In the genomic region with DNA sequence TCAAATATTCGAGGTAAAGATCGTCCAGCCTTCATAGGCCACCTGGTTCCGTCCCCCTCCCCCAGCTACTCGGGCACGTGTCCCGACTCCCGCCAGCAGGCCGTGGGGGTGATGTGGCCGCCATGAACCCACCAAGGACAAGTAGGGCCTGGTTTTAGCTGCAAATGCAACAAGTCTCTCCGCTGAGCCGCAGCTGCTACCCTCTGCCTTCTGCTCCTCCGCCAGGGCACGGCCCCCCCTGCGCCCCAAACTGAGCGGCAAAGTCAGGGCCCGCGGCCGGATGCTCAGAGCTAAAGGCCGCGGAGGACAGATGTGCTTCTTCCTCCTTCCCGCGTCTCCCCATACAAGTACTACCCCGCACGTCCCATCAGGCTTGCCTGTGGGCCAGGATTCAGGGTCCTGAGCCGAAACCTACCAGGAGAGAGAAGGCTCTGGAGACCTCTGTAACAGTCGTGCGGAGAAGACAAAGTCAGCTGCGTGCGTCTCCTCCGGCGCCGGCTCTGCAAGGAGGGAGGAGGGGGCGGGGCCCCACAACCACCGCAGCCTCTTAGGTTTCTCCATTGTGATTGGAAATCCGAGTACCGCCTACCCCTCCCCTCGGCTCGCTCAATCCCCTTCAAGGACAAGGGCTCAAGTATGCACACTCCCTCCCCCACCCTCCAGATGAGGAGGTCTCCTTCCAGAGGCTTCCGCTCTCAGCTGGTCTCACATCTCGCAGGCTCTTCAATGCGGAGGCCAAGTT, we compare ENCODE assay signal across 8 cellular contexts. TPM values are rescaled to one million over a fixed set of nuclear protein-coding genes. Genes with fewer than 3 reads are reported as not detected.
DNase-seq lines count a peak whose midpoint lies in the region; ATAC-seq, FAIRE-seq and TF ChIP-seq lines count a peak whose summit lies in the region.

A gene (minus strand): TSS at position 507 of the 742 bp plus-strand sequence. CDS start 3,171 bp downstream, outside the sequence.

- peak; percentile 94 for ATAC-seq in GM21447 (IDR thresholded peaks at IDR 0.05; ENCODE audit: unreplicated experiment)

- no peak for TF ChIP-seq CTCF in D721Med (IDR thresholded peaks at IDR 0.05; ENCODE audit: insufficient read depth, missing control alignments)

- H3K9ac ChIP-seq in HUES64 (ENCODE audit: low read depth, low read length) (peak within 1 kb of the TSS; percentile 99), mucosa of stomach (ENCODE audit: low read length) (peak within 1 kb of the TSS; percentile 69)

- H3K4me3 ChIP-seq in HUES64 (ENCODE audit: low read length) (peak within 1 kb of the TSS; percentile 86), mucosa of stomach (ENCODE audit: low read length) (peak within 1 kb of the TSS; percentile 89)

- H3K36me3 ChIP-seq in HUES64 (ENCODE audit: insufficient read depth, low read length) (peaks cover 42% of the 10 kb centered on the region), mucosa of stomach (ENCODE audit: control insufficient read depth, insufficient read depth, low read length) (no peaks in the 10 kb centered on the region)

- H3K9me3 ChIP-seq in HUES64 (ENCODE audit: insufficient read depth, low read depth, low read length) (no peaks in the 10 kb centered on the region), mucosa of stomach (ENCODE audit: control insufficient read depth, low read length) (no peaks in the 10 kb centered on the region)

- H3K27ac ChIP-seq in HUES64 (ENCODE audit: low read depth, low read length) (peak within 1 kb of the TSS; percentile 90), epithelial cell of prostate (peak within 1 kb of the TSS; percentile 65)

- H3K27me3 ChIP-seq in HUES64 (ENCODE audit: insufficient read depth, low read length) (no peaks in the 10 kb centered on the region), mucosa of stomach (ENCODE audit: control insufficient read depth, insufficient read depth, low read length) (no peaks in the 10 kb centered on the region)

- FAIRE-seq in D721Med (lab: Jason Lieb, UNC) = peak; percentile 38

- DNase-seq in D721Med (ENCODE audit: insufficient read length, low spot score) (peak; percentile 48), OCI-M2 (lab: John Stamatoyannopoulos, UW; ENCODE audit: unreplicated experiment) (peak; percentile 17), activated T-cell treated with anti-CD3 and anti-CD28 coated beads for 4 hours (peak; percentile 90), epithelial cell of prostate (ENCODE audit: low read depth, low spot score) (peak; percentile 26)
- peak; percentile 80 to 88 for DNase-seq in stimulated activated CD8-positive, alpha-beta memory T cell treated with anti-CD3 and anti-CD28 coated beads, Interleukin-7, amount 100 ng/mL, for 1 hour (ENCODE audit: low read depth in 2 of 2)

- H3K4me1 ChIP-seq in HUES64 (ENCODE audit: insufficient read depth, low read length) (peaks cover 29% of the 10 kb centered on the region), mucosa of stomach (ENCODE audit: control insufficient read depth, insufficient read depth, low read length) (no peaks in the 10 kb centered on the region)

- WGBS in HUES64 = under 1% methylated on average over 41 of the region's 41 CpGs

RNA-seq across cellular contexts. Expression of the gene that starts here (rescaled TPM):
- polyA plus RNA-seq in HUES64 (2013, experiment 1 of 2) = 1,140 TPM
- 1,162 TPM for polyA plus RNA-seq in HUES64 (2013, experiment 2 of 2)

Comparison
In these comparisons a context has a peak if more than half of its experiments do, and no peak if none do; other contexts are left out.
1. Peak in every context shown above with its lines: DNase-seq, ATAC-seq, H3K4me3 ChIP-seq and H3K27ac ChIP-seq.
2. DNase-seq: peak in every context shown above with its lines; median percentile 90 in activated T-cell treated with anti-CD3 and anti-CD28 coated beads for 4 hours; 84 in stimulated activated CD8-positive, alpha-beta memory T cell treated with anti-CD3 and anti-CD28 coated beads, Interleukin-7, amount 100 ng/mL, for 1 hour; 48 in D721Med; 26 in epithelial cell of prostate; 17 in OCI-M2.